Comparison of ENCODE assay signal across 17 cellular contexts in the genomic region with DNA sequence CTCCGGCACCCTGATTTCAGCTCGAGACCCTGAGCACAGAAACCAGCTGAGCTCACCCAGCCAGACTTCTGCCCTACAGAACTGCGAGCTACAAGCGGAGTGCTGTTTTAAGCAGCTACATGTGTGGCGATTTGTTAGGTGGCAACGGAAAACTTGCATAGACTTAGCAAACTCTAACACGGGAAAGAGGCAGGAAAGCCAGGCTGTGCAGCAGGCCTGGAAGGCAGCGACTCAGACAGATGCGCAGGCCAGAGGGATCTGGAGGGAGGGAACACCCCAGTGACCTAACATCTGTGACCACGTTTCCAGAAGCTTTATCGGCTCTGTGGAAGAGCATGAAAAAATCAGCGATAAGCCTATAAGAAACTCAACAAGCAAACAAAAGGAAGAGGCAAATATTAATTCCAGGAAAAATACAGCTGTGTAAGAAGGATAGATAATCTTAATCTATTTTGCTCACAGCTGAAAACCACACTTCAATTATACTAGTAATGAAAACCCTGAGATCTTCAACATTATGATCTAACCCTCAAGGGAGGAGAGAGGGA. TPM values are rescaled to one million over a fixed set of nuclear protein-coding genes. Genes with fewer than 3 reads are reported as not detected.
DNase-seq lines count a peak whose midpoint lies in the region; ATAC-seq and TF ChIP-seq lines count a peak whose summit lies in the region.
"Had no signal": no experiment of that assay in that cellular context is flagged by ENCODE, and none has a peak within 500 bp of the region (broad histone marks: within the 10 kb centered on the region; RNA-seq: fewer than 3 reads in every experiment).

No MANE protein-coding gene starts in this region.

- CTCF ChIA-PET in WTC11 (lab: Charles Lee) = interaction anchor here (1.2 kb wide), 1 partner anchor 11 kb away, joined by 3 read pairs; a partner anchor contains a TSS

- H3K27ac Mint-ChIP-seq in WTC11 (peak overlapping the region; percentile 79), mesothelial cell of epicardium (peak overlapping the region; percentile 89), type B pancreatic cell (peak overlapping the region; percentile 35), immature natural killer cell (no peak overlapping the region), natural killer cell (no peak overlapping the region)
- H3K27ac Mint-ChIP-seq: CD4-positive, CD25-positive, alpha-beta regulatory T cell had no signal

- intact Hi-C loops in Right ventricle myocardium inferior (cut with DNase I) (loop anchor here (10.0 kb wide), 1 partner anchor 735 kb away; no protein-coding TSS in a partner anchor), left cardiac atrium (cut with DNase I) (loop anchor here in 1 of 2 donors (10.0 kb wide), 1 partner anchor 45 kb away; a partner anchor contains a TSS), natural killer cell (cut with micrococcal nuclease) (no loop called here)

- H3K9me3 Mint-ChIP-seq in WTC11 (no peaks in the 10 kb centered on the region), mesothelial cell of epicardium (no peaks in the 10 kb centered on the region), type B pancreatic cell (no peaks in the 10 kb centered on the region), immature natural killer cell (no peaks in the 10 kb centered on the region), natural killer cell (no peaks in the 10 kb centered on the region)
- H3K9me3 Mint-ChIP-seq: CD4-positive, CD25-positive, alpha-beta regulatory T cell; naive B cell had no signal

- H3K4me1 Mint-ChIP-seq in WTC11 (no peaks in the 10 kb centered on the region), mesothelial cell of epicardium (peaks cover 30% of the 10 kb centered on the region), type B pancreatic cell (ENCODE audit: unreplicated experiment) (peaks cover 13% of the 10 kb centered on the region), immature natural killer cell (no peaks in the 10 kb centered on the region), natural killer cell (peaks cover 0 to 5% of the 10 kb centered on the region in 2 donors)

- TF ChIP-seq CTCF in WTC11 (IDR thresholded peaks at IDR 0.05) = no peak
- TF ChIP-seq CTCF in mesothelial cell of epicardium (IDR thresholded peaks at IDR 0.05; ENCODE audit: unreplicated experiment) = no peak
- TF ChIP-seq CTCF in type B pancreatic cell (conservative IDR thresholded peaks at IDR 0.05) = no peak
- TF ChIP-seq CTCF in natural killer cell (IDR thresholded peaks at IDR 0.05) = no peak

- H3K36me3 Mint-ChIP-seq in WTC11 = peaks cover 54% of the 10 kb centered on the region
- peaks cover 32% of the 10 kb centered on the region for H3K36me3 Mint-ChIP-seq in mesothelial cell of epicardium
- peaks cover 29% of the 10 kb centered on the region for H3K36me3 Mint-ChIP-seq in type B pancreatic cell
- peaks cover 30 to 59% (median 34%) of the 10 kb centered on the region in 3 donors for H3K36me3 Mint-ChIP-seq in immature natural killer cell
- peaks cover 14% of the 10 kb centered on the region for H3K36me3 Mint-ChIP-seq in natural killer cell

- H3K27me3 Mint-ChIP-seq in WTC11 (ENCODE audit: low read depth) (no peaks in the 10 kb centered on the region), mesothelial cell of epicardium (ENCODE audit: low read depth) (no peaks in the 10 kb centered on the region), type B pancreatic cell (no peaks in the 10 kb centered on the region), immature natural killer cell (ENCODE audit: low read depth in 3 of 3) (peaks cover 1 to 3% (median 1%) of the 10 kb centered on the region in 3 donors), natural killer cell (ENCODE audit: low read depth in 2 of 2) (no peaks in the 10 kb centered on the region)
- H3K27me3 Mint-ChIP-seq: CD4-positive, CD25-positive, alpha-beta regulatory T cell; naive B cell had no signal

- DNase-seq in Right ventricle myocardium inferior (ENCODE audit: missing footprints) (peak; percentile 4), left cardiac atrium (no peak), WTC11 (ENCODE audit: low spot score) (no peak), mesothelial cell of epicardium (ENCODE audit: low spot score in 2 of 2, unreplicated experiment in 2 of 2) (no peak), type B pancreatic cell (ENCODE audit: extremely low spot score, unreplicated experiment) (no peak), immature natural killer cell (no peak), natural killer cell (no peak), SHP77 treated with DMSO at 0.1 percent for 48 hours (lab: John Stamatoyannopoulos, UW) (no peak)
- DNase-seq: ACHN; activated effector memory CD4-positive, alpha-beta T cell treated with anti-CD3 and anti-CD28 coated beads, Interleukin-2, amount 50 U/mL, for 16 hours; adrenal gland; CD4-positive, CD25-positive, alpha-beta regulatory T cell; dermis blood vessel endothelial cell; DMS53; naive B cell; NCI-H774; stimulated activated CD4-positive, alpha-beta T cell treated with anti-CD3 and anti-CD28 coated beads, Interleukin-2, amount 100 ng/mL, for 48 hours had no signal

- POLR2A ChIA-PET in WTC11 (lab: Charles Lee) = no interaction called here

- ATAC-seq in Right ventricle myocardium inferior (no peak), left cardiac atrium (no peak), WTC11 (no peak), natural killer cell (no peak)

- H3K4me3 Mint-ChIP-seq in WTC11 = no peak overlapping the region
- H3K4me3 Mint-ChIP-seq in mesothelial cell of epicardium = no peak overlapping the region
- H3K4me3 Mint-ChIP-seq in type B pancreatic cell = no peak overlapping the region
- no peak overlapping the region for H3K4me3 Mint-ChIP-seq in immature natural killer cell
- H3K4me3 Mint-ChIP-seq in natural killer cell = no peak overlapping the region
- H3K4me3 Mint-ChIP-seq: CD4-positive, CD25-positive, alpha-beta regulatory T cell had no signal

TF ChIP-seq in WTC11, 78 proteins besides CTCF, POLR2A, EP300 and RAD21 (continues in another document):
- no peak for TF ChIP-seq ESRRA (CRISPR knock-in tag; IDR thresholded peaks at IDR 0.05; ENCODE audit: borderline replicate concordance)
- no peak for TF ChIP-seq GTF2I (CRISPR knock-in tag; conservative IDR thresholded peaks at IDR 0.05)
- no peak for TF ChIP-seq NR2C2 (CRISPR knock-in tag; IDR thresholded peaks at IDR 0.05)
- no peak for TF ChIP-seq NR3C1 (CRISPR knock-in tag; conservative IDR thresholded peaks at IDR 0.05; ENCODE audit: low read depth)
- TF ChIP-seq CREB1 (CRISPR knock-in tag; IDR thresholded peaks at IDR 0.05) = no peak
- TF ChIP-seq NFE2L1 (CRISPR knock-in tag; IDR thresholded peaks at IDR 0.05) = no peak
- no peak for TF ChIP-seq NFYB (CRISPR knock-in tag; conservative IDR thresholded peaks at IDR 0.05; ENCODE audit: low read depth)
- TF ChIP-seq RELA (CRISPR knock-in tag; IDR thresholded peaks at IDR 0.05; ENCODE audit: borderline replicate concordance) = no peak
- TF ChIP-seq CBFB (CRISPR knock-in tag; IDR thresholded peaks at IDR 0.05; ENCODE audit: low read depth) = no peak
- TF ChIP-seq, protein P1, sequence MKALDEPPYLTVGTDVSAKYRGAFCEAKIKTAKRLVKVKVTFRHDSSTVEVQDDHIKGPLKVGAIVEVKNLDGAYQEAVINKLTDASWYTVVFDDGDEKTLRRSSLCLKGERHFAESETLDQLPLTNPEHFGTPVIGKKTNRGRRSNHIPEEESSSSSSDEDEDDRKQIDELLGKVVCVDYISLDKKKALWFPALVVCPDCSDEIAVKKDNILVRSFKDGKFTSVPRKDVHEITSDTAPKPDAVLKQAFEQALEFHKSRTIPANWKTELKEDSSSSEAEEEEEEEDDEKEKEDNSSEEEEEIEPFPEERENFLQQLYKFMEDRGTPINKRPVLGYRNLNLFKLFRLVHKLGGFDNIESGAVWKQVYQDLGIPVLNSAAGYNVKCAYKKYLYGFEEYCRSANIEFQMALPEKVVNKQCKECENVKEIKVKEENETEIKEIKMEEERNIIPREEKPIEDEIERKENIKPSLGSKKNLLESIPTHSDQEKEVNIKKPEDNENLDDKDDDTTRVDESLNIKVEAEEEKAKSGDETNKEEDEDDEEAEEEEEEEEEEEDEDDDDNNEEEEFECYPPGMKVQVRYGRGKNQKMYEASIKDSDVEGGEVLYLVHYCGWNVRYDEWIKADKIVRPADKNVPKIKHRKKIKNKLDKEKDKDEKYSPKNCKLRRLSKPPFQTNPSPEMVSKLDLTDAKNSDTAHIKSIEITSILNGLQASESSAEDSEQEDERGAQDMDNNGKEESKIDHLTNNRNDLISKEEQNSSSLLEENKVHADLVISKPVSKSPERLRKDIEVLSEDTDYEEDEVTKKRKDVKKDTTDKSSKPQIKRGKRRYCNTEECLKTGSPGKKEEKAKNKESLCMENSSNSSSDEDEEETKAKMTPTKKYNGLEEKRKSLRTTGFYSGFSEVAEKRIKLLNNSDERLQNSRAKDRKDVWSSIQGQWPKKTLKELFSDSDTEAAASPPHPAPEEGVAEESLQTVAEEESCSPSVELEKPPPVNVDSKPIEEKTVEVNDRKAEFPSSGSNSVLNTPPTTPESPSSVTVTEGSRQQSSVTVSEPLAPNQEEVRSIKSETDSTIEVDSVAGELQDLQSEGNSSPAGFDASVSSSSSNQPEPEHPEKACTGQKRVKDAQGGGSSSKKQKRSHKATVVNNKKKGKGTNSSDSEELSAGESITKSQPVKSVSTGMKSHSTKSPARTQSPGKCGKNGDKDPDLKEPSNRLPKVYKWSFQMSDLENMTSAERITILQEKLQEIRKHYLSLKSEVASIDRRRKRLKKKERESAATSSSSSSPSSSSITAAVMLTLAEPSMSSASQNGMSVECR (CRISPR knock-in tag; IDR thresholded peaks at IDR 0.05; ENCODE audit: borderline replicate concordance) = no peak
- TF ChIP-seq, protein P2, sequence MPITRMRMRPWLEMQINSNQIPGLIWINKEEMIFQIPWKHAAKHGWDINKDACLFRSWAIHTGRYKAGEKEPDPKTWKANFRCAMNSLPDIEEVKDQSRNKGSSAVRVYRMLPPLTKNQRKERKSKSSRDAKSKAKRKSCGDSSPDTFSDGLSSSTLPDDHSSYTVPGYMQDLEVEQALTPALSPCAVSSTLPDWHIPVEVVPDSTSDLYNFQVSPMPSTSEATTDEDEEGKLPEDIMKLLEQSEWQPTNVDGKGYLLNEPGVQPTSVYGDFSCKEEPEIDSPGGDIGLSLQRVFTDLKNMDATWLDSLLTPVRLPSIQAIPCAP (CRISPR knock-in tag; IDR thresholded peaks at IDR 0.05) = no peak

RNA-seq across cellular contexts. Expression of a gene that starts 11.0 kb away (rescaled TPM):
- total RNA-seq in Right ventricle myocardium inferior = 119 TPM
- 10 to 100 TPM; 64.9 to 65.7 TPM for total RNA-seq in left cardiac atrium
- 46.4 to 55.6 TPM (median 53.3 TPM) in 3 replicates for total RNA-seq in WTC11 (2021)
- 31.7 to 33.8 TPM (median 32.0 TPM) in 3 replicates for total RNA-seq in mesothelial cell of epicardium
- total RNA-seq in type B pancreatic cell (ENCODE audit: low replicate concordance) = 34.5 and 45.2 TPM in 2 replicates
- 10 to 100 TPM; 16.4 to 28.3 (median 17.7) TPM for polyA plus RNA-seq in immature natural killer cell
- 10 to 100 TPM; 22.7 to 31.8 (median 27.6) TPM for total RNA-seq in natural killer cell

RNA-seq across cellular contexts. Expression of a gene that starts 42.9 kb away (rescaled TPM):
- total RNA-seq in Right ventricle myocardium inferior = 17.6 TPM
- total RNA-seq in left cardiac atrium = 10 to 100 TPM; 17.2 to 17.6 TPM
- total RNA-seq in WTC11 (2021) = 33.5 to 40.5 TPM (median 35.8 TPM) in 3 replicates
- 62.4 to 64.4 TPM (median 63.3 TPM) in 3 replicates for total RNA-seq in mesothelial cell of epicardium
- 33.9 and 58.2 TPM in 2 replicates for total RNA-seq in type B pancreatic cell (ENCODE audit: low replicate concordance)
- 1 to 10 TPM in 2 of 3 donors, under 1 TPM in 1; 0.10 to 1.7 (median 1.1) TPM for polyA plus RNA-seq in immature natural killer cell
- 10 to 100 TPM; 25.9 to 33.5 (median 28.1) TPM for total RNA-seq in natural killer cell

Comparison
In these comparisons a context has a peak if more than half of its experiments do, and no peak if none do; other contexts are left out.
1. H3K27ac Mint-ChIP-seq: peak in WTC11 (single experiment), mesothelial cell of epicardium (single experiment) and type B pancreatic cell (single experiment); none in immature natural killer cell (0 of 6) and natural killer cell (0 of 2).